8 cellular contexts compared by ENCODE assay signal in genomic region chr17:73290399-73291259, GRCh38. TPM values are rescaled to one million over a fixed set of nuclear protein-coding genes. Genes with fewer than 3 reads are reported as not detected.
DNase-seq lines count a peak whose midpoint lies in the region; ATAC-seq and TF ChIP-seq lines count a peak whose summit lies in the region.

No MANE protein-coding gene starts in this region.

- H4K20me1 ChIP-seq in GM23248 (ENCODE audit: insufficient read depth) (no peaks in the 10 kb centered on the region), OCI-LY3 (ENCODE audit: insufficient read depth, low read length) (no peaks in the 10 kb centered on the region)

- no peaks in the 10 kb centered on the region for H3K27me3 Mint-ChIP-seq in Caco-2 (ENCODE audit: insufficient read depth, unreplicated experiment)

- H3K27me3 ChIP-seq in Caco-2 (replicated peaks; ENCODE audit: control insufficient read depth, insufficient read depth, low read length) (no peaks in the 10 kb centered on the region), GM23248 (replicated peaks; ENCODE audit: insufficient read depth) (no peaks in the 10 kb centered on the region), OCI-LY3 (ENCODE audit: low read depth, low read length) (0 out of 2 replicates have a peak, but pooled peaks cover 3% of the 10 kb centered on the region), right lobe of liver (no peaks in the 10 kb centered on the region)

- peaks cover 28% of the 10 kb centered on the region for H3K36me3 Mint-ChIP-seq in Caco-2 (ENCODE audit: insufficient read depth, unreplicated experiment)

- no TSS peak for BruUV-seq in Caco-2 (replicated peaks; lab: Mats Ljungman, UMichigan)

- H3K4me1 Mint-ChIP-seq in Caco-2 (ENCODE audit: low read depth, unreplicated experiment), result peaks cover 57% of the 10 kb centered on the region

- no peaks in the 10 kb centered on the region for H3K9me2 ChIP-seq in GM23248 (ENCODE audit: insufficient read depth)

- H3K79me2 ChIP-seq in GM23248 (ENCODE audit: insufficient read depth) (peaks cover 76% of the 10 kb centered on the region), OCI-LY3 (ENCODE audit: low read length) (no peaks in the 10 kb centered on the region)

- TF ChIP-seq POLR2A in right lobe of liver (IDR thresholded peaks at IDR 0.05), result no peak

- peak overlapping the region; percentile 79 for H3K27ac Mint-ChIP-seq in Caco-2 (ENCODE audit: unreplicated experiment)

- DNase-seq in Caco-2 (peak in 1 of 2 experiments; percentile 18), GM23248 (no peak), right lobe of liver (peak in 1 of 3 donors; percentile 31), mucosa of gallbladder (ENCODE audit: low spot score) (no peak), GM10248 (ENCODE audit: extremely low spot score) (no peak), GOT3 (lab: John Stamatoyannopoulos, UW) (no peak)
- no peak for DNase-seq in stimulated activated CD4-positive, alpha-beta T cell treated with anti-CD3 and anti-CD28 coated beads, Interleukin-12 subunit alpha, Interleukin-12 subunit beta, amount 100 ng/mL, for 4 hours

- intact Hi-C loops in Caco-2 (cut with micrococcal nuclease; ENCODE audit: unreplicated experiment), result no loop called here
- intact Hi-C loops in right lobe of liver (cut with DNase I), result no loop called here

- no peaks in the 10 kb centered on the region for H3K9me3 Mint-ChIP-seq in Caco-2 (ENCODE audit: unreplicated experiment)

- CTCF ChIA-PET in Caco-2 (lab: Charles Lee), result interaction anchor here (0.8 kb wide), 1 partner anchor 79 kb away, joined by 3 read pairs; no protein-coding TSS in a partner anchor
- CTCF ChIA-PET in GM10248 (lab: Yijun Ruan, JAX), result interaction anchor here (1.0 to 3.0 kb wide), 5 partner anchors 9 to 564 kb away, joined by 3 to 13 read pairs (median 3); partner anchors contain the start of gene CDC42EP4

- peaks cover 38% of the 10 kb centered on the region for H3F3A ChIP-seq in GM23248 (ENCODE audit: insufficient read depth)

- POLR2A ChIA-PET in Caco-2 (lab: Charles Lee) (no interaction called here), GM10248 (lab: Yijun Ruan, JAX) (no interaction called here)

- H3K4me1 ChIP-seq in Caco-2 (peaks cover 41% of the 10 kb centered on the region), GM23248 (ENCODE audit: insufficient read depth) (peaks cover 58% of the 10 kb centered on the region), OCI-LY3 (ENCODE audit: low read length) (peaks cover 13% of the 10 kb centered on the region), right lobe of liver (peaks cover 0 to 89% (median 53%) of the 10 kb centered on the region in 4 donors)

- no peaks in the 10 kb centered on the region; the same call in 1 of the 2 replicates for H3K36me3 ChIP-seq in Caco-2 (ENCODE audit: control insufficient read depth, insufficient read depth, low read length)
- no peaks in the 10 kb centered on the region for H3K36me3 ChIP-seq in GM23248 (ENCODE audit: low read depth)
- H3K36me3 ChIP-seq in OCI-LY3 (replicated peaks; ENCODE audit: low read depth, low read length), result no peaks in the 10 kb centered on the region
- H3K36me3 ChIP-seq in right lobe of liver, result peaks cover 0 to 8% (median 3%) of the 10 kb centered on the region in 4 donors

- TF ChIP-seq CTCF in Caco-2 (IDR thresholded peaks at IDR 0.05; ENCODE audit: insufficient read depth in 1 of 2, low read depth in 1 of 2, low read length in 1 of 2, severe bottlenecking in 1 of 2, unreplicated experiment in 1 of 2), result no peak
- no peak for TF ChIP-seq CTCF in OCI-LY3 (IDR thresholded peaks at IDR 0.05; ENCODE audit: low read depth, low read length)
- TF ChIP-seq CTCF in right lobe of liver (IDR thresholded peaks at IDR 0.05), result no peak
- no peak for TF ChIP-seq CTCF in GM10248 (IDR thresholded peaks at IDR 0.05; ENCODE audit: control extremely low read depth, extremely low read depth, low read depth, missing control alignments)

- peak overlapping the region; percentile 58 for H3K9ac ChIP-seq in GM23248
- no peak overlapping the region for H3K9ac ChIP-seq in OCI-LY3 (ENCODE audit: low read length)

- ATAC-seq in right lobe of liver, result no peak

- H3K4me2 ChIP-seq in GM23248 (ENCODE audit: unreplicated experiment), result peak overlapping the region; percentile 19
- H3K4me2 ChIP-seq in OCI-LY3 (ENCODE audit: low read length), result peak overlapping the region; percentile 16

- no peak overlapping the region for H3K4me3 ChIP-seq in Caco-2 (ENCODE audit: low read depth, low read length)
- peak overlapping the region; percentile 5; the same call in 1 of the 2 replicates for H3K4me3 ChIP-seq in GM23248
- no peak overlapping the region for H3K4me3 ChIP-seq in OCI-LY3 (ENCODE audit: low read length)
- H3K4me3 ChIP-seq in right lobe of liver, result no peak overlapping the region

- in situ Hi-C loops in GM23248 (cut with MboI), result no loop called here

- 93 to 97% methylated on average over 16 of the region's 16 CpGs for WGBS in GM23248 (ENCODE audit: low coverage in 1 of 2, low lambda C conversion rate in 2 of 2, missing lambda C conversion rate in 2 of 2), 2 experiments
- WGBS in right lobe of liver (ENCODE audit: insufficient coverage, low coverage, low lambda C conversion rate, missing lambda C conversion rate), result 43% methylated on average over 5 of the region's 16 CpGs

- H2AFZ ChIP-seq in GM23248 (no peak overlapping the region), OCI-LY3 (ENCODE audit: low read depth, low read length) (peak overlapping the region; percentile 29; the same call in 1 of the 2 replicates)

- peak overlapping the region; percentile 88 for H3K27ac ChIP-seq in GM23248
- no peak overlapping the region for H3K27ac ChIP-seq in OCI-LY3 (ENCODE audit: low read length)
- H3K27ac ChIP-seq in right lobe of liver, result peak overlapping the region; percentile 94 to 99 (median 97)

- no peaks in the 10 kb centered on the region for H3K9me3 ChIP-seq in Caco-2
- no peaks in the 10 kb centered on the region for H3K9me3 ChIP-seq in GM23248 (ENCODE audit: low read depth)
- no peaks in the 10 kb centered on the region for H3K9me3 ChIP-seq in OCI-LY3 (ENCODE audit: insufficient read depth, low read length)
- no peaks in the 10 kb centered on the region for H3K9me3 ChIP-seq in right lobe of liver

- H3K4me3 Mint-ChIP-seq in Caco-2 (ENCODE audit: unreplicated experiment), result no peak overlapping the region

RNA-seq across cellular contexts. Expression of gene CDC42EP4, which starts 21.2 kb away (rescaled TPM):
- total RNA-seq in Caco-2 (2022), result 25.8 and 27.9 TPM in 2 replicates
- total RNA-seq in GM23248 (2014; rRNA removed; shearing (Covaris generic)), result 30.6 and 34.6 TPM in 2 replicates
- polyA plus RNA-seq in GM23248 (2016; fragmentation: Nextera tagmentation; extraction: Ambion mirVana), result 31.2 and 35.4 TPM in 2 replicates
- total RNA-seq in right lobe of liver, result 10 to 100 TPM; 27.5 to 34.9 (median 30.9) TPM
- total RNA-seq in mucosa of gallbladder, result 77.6 TPM

RNA-seq across cellular contexts. Expression of gene CPSF4L, which starts 28.9 kb away (rescaled TPM):
- not detected in 2 replicates for total RNA-seq in Caco-2 (2022)
- total RNA-seq in GM23248 (2014; rRNA removed; shearing (Covaris generic)), result not detected in 2 replicates
- not detected in 2 replicates for polyA plus RNA-seq in GM23248 (2016; fragmentation: Nextera tagmentation; extraction: Ambion mirVana)
- not detected for total RNA-seq in right lobe of liver
- total RNA-seq in mucosa of gallbladder, result not detected
